In genomic region chr11:66787934-66788758, GRCh38 we compare ENCODE assay signal across 1 cellular context.
TF ChIP-seq lines count a peak whose summit lies in the region.

No MANE protein-coding gene starts in this region.

TF ChIP-seq in IMR-90, 13 proteins besides CTCF, POLR2A, EP300 and RAD21 (continued from another document):
- TF ChIP-seq USF2 (IDR thresholded peaks at IDR 0.05; ENCODE audit: low read depth, low read length) (no peak), RCOR1 (IDR thresholded peaks at IDR 0.05; ENCODE audit: insufficient replicate concordance, low read length) (no peak), NFE2L2 (IDR thresholded peaks at IDR 0.05; ENCODE audit: low read depth, low read length) (no peak), ELK1 (IDR thresholded peaks at IDR 0.05; ENCODE audit: borderline replicate concordance, low read depth, low read length) (no peak), MXI1 (IDR thresholded peaks at IDR 0.05; ENCODE audit: borderline replicate concordance, low read depth, low read length) (no peak), MAZ (IDR thresholded peaks at IDR 0.05; ENCODE audit: borderline replicate concordance, low read depth, low read length) (no peak), CEBPB (IDR thresholded peaks at IDR 0.05; ENCODE audit: low read depth, low read length) (no peak), MAFK (IDR thresholded peaks at IDR 0.05; ENCODE audit: low read depth, low read length) (no peak), RFX5 (IDR thresholded peaks at IDR 0.05; ENCODE audit: low read depth, low read length) (no peak), BHLHE40 (IDR thresholded peaks at IDR 0.05; ENCODE audit: low read depth, low read length) (no peak), SMC3 (IDR thresholded peaks at IDR 0.05; ENCODE audit: low read depth, low read length) (no peak), FOS (IDR thresholded peaks at IDR 0.05; ENCODE audit: low read depth, low read length) (no peak)
